Comparison of ENCODE assay signal across 14 cellular contexts in genomic region chr11:26621147-26621546, GRCh38. TPM values are rescaled to one million over a fixed set of nuclear protein-coding genes. Genes with fewer than 3 reads are reported as not detected.
DNase-seq lines count a peak whose midpoint lies in the region; ATAC-seq, FAIRE-seq and TF ChIP-seq lines count a peak whose summit lies in the region.
"Had no signal": no experiment of that assay in that cellular context is flagged by ENCODE, and none has a peak within 500 bp of the region (broad histone marks: within the 10 kb centered on the region; RNA-seq: fewer than 3 reads in every experiment).

No MANE protein-coding gene starts in this region.

- CTCF ChIA-PET in IMR-90 (lab: Yijun Ruan, JAX), result no interaction called here
- CTCF ChIA-PET in CD8-positive, alpha-beta memory T cell (lab: Charles Lee), result no interaction called here

- DNase-seq in AG10803 (ENCODE audit: low read depth), result peak; percentile 86
- DNase-seq in IMR-90, result peak; percentile 52
- peak; percentile 97 for DNase-seq in bronchial epithelial cell (ENCODE audit: low read depth)
- DNase-seq in lung (ENCODE audit: low spot score), result no peak
- DNase-seq in GM10266 (ENCODE audit: extremely low spot score), result no peak
- DNase-seq in activated naive CD8-positive, alpha-beta T cell treated with anti-CD3 and anti-CD28 coated beads for 36 hours, result no peak
- no peak for DNase-seq in CD8-positive, alpha-beta memory T cell
- DNase-seq: activated CD4-positive, alpha-beta T cell treated with anti-CD3 and anti-CD28 coated beads, Interleukin-2, amount 50 U/mL, for 1 hour; activated naive CD4-positive, alpha-beta T cell; Calu3; dorsolateral prefrontal cortex; SW 1271 had no signal

- H4K5ac ChIP-seq in IMR-90 (ENCODE audit: low read depth, low read length), result no peak overlapping the region

- no peak overlapping the region for H3K14ac ChIP-seq in IMR-90 (replicated peaks; ENCODE audit: low read depth, low read length)

- H3K56ac ChIP-seq in IMR-90 (ENCODE audit: extremely low read depth, insufficient read depth, low read length), result no peak overlapping the region

- H2AFZ ChIP-seq in IMR-90 (replicated peaks; ENCODE audit: low read length, poor library complexity), result no peak overlapping the region

- H2AK5ac ChIP-seq in IMR-90 (ENCODE audit: low read depth, low read length), result no peak overlapping the region

- H3K4me1 ChIP-seq in IMR-90 (ENCODE audit: control insufficient read depth, insufficient read depth, low read length) (no peaks in the 10 kb centered on the region), lung (ENCODE audit: control insufficient read depth in 2 of 2, insufficient read depth in 2 of 2, low read length in 2 of 2) (no peaks in the 10 kb centered on the region)
- no peaks in the 10 kb centered on the region for H3K4me1 ChIP-seq in CD8-positive, alpha-beta memory T cell (ENCODE audit: insufficient read depth, low read length)

- dilution Hi-C loops in IMR-90 (cut with HindIII; ENCODE audit: low sequenced_read_pairs, unreplicated experiment), result no loop called here

- no peak overlapping the region for H3K4me2 ChIP-seq in IMR-90 (ENCODE audit: low read depth, low read length)

- H3K36me3 ChIP-seq in IMR-90 (ENCODE audit: control insufficient read depth, insufficient read depth, low read length), result no peaks in the 10 kb centered on the region
- H3K36me3 ChIP-seq in bronchial epithelial cell (ENCODE audit: control insufficient read depth, insufficient read depth, low read length), result no peaks in the 10 kb centered on the region
- H3K36me3 ChIP-seq in lung (ENCODE audit: control insufficient read depth in 2 of 2, insufficient read depth in 2 of 2, low read length in 2 of 2), result no peaks in the 10 kb centered on the region
- no peaks in the 10 kb centered on the region for H3K36me3 ChIP-seq in CD8-positive, alpha-beta memory T cell (ENCODE audit: insufficient read depth, low read length)

- H3K27me3 Mint-ChIP-seq in activated naive CD8-positive, alpha-beta T cell treated with anti-CD3 and anti-CD28 coated beads for 36 hours, result no peaks in the 10 kb centered on the region
- no peaks in the 10 kb centered on the region for H3K27me3 Mint-ChIP-seq in CD8-positive, alpha-beta memory T cell

- no peaks in the 10 kb centered on the region for H3K79me1 ChIP-seq in IMR-90 (ENCODE audit: low read depth in 1 of 2, low read length in 2 of 2)

- H3K9me3 ChIP-seq in IMR-90 (ENCODE audit: control insufficient read depth, insufficient read depth, low read length), result no peaks in the 10 kb centered on the region
- no peaks in the 10 kb centered on the region for H3K9me3 ChIP-seq in lung (ENCODE audit: control insufficient read depth in 2 of 2, insufficient read depth in 1 of 2, low read length in 1 of 2)
- H3K9me3 ChIP-seq in CD8-positive, alpha-beta memory T cell (ENCODE audit: low read length), result no peaks in the 10 kb centered on the region

- no peak overlapping the region for H2BK120ac ChIP-seq in IMR-90 (ENCODE audit: low read depth, low read length)

- TF ChIP-seq CTCF in AG10803 (conservative IDR thresholded peaks at IDR 0.05; ENCODE audit: low read length) (no peak), IMR-90 (conservative IDR thresholded peaks at IDR 0.05; ENCODE audit: low read depth, low read length) (no peak), bronchial epithelial cell (IDR thresholded peaks at IDR 0.05; ENCODE audit: insufficient read depth, low read length, severe bottlenecking) (no peak), lung (IDR thresholded peaks at IDR 0.05; ENCODE audit: control extremely low read depth, extremely low read depth) (no peak), GM10266 (IDR thresholded peaks at IDR 0.05; ENCODE audit: control insufficient read depth, insufficient read depth, low read depth, missing control alignments) (no peak)

- no peak overlapping the region for H4K8ac ChIP-seq in IMR-90 (ENCODE audit: low read depth in 2 of 2, low read length in 2 of 2)

- POLR2A ChIA-PET in IMR-90 (lab: Charles Lee; ENCODE audit: unreplicated experiment), result no interaction called here
- POLR2A ChIA-PET in CD8-positive, alpha-beta memory T cell (lab: Charles Lee), result no interaction called here

- TF ChIP-seq RAD21 in IMR-90 (IDR thresholded peaks at IDR 0.05; ENCODE audit: low read length), result no peak

- H3K4me3 ChIP-seq in AG10803 (ENCODE audit: low read length) (no peak overlapping the region), IMR-90 (ENCODE audit: insufficient read depth, low read depth, low read length) (no peak overlapping the region), bronchial epithelial cell (ENCODE audit: low read depth, low read length) (no peak overlapping the region), lung (no peak overlapping the region)
- H3K4me3 ChIP-seq in CD8-positive, alpha-beta memory T cell (ENCODE audit: low read length), result no peak overlapping the region
- H3K4me3 ChIP-seq: dorsolateral prefrontal cortex had no signal

- peak; percentile 94 for FAIRE-seq in bronchial epithelial cell (lab: Jason Lieb, UNC)

- in situ Hi-C loops in IMR-90 (cut with MboI; ENCODE audit: low sequenced_read_pairs), result no loop called here

- no peak overlapping the region for H3K23ac ChIP-seq in IMR-90 (ENCODE audit: low read depth, low read length)

- no peak overlapping the region for H2BK5ac ChIP-seq in IMR-90 (ENCODE audit: low read depth, low read length, poor library complexity, severe bottlenecking)

- no peak overlapping the region for H2BK15ac ChIP-seq in IMR-90 (ENCODE audit: low read depth, low read length)

- H2BK20ac ChIP-seq in IMR-90 (ENCODE audit: low read depth, low read length), result no peak overlapping the region

- H3K36me3 Mint-ChIP-seq in activated naive CD8-positive, alpha-beta T cell treated with anti-CD3 and anti-CD28 coated beads for 36 hours, result no peaks in the 10 kb centered on the region
- H3K36me3 Mint-ChIP-seq in CD8-positive, alpha-beta memory T cell, result no peaks in the 10 kb centered on the region

- H4K91ac ChIP-seq in IMR-90 (ENCODE audit: insufficient read depth, low read depth, low read length), result no peak overlapping the region

- H3K27ac ChIP-seq in IMR-90 (ENCODE audit: insufficient read depth, low read length), result no peak overlapping the region
- no peak overlapping the region for H3K27ac ChIP-seq in lung (ENCODE audit: low read depth in 1 of 2, low read length in 1 of 2)
- no peak overlapping the region for H3K27ac ChIP-seq in CD8-positive, alpha-beta memory T cell (ENCODE audit: low read depth, low read length)
- H3K27ac ChIP-seq: dorsolateral prefrontal cortex had no signal

- BruUV-seq in IMR-90 (replicated peaks; lab: Mats Ljungman, UMichigan), result no TSS peak

- H3K27me3 ChIP-seq in IMR-90 (ENCODE audit: control insufficient read depth, insufficient read depth, low read length), result no peaks in the 10 kb centered on the region
- H3K27me3 ChIP-seq in bronchial epithelial cell (ENCODE audit: control insufficient read depth, insufficient read depth, low read length), result no peaks in the 10 kb centered on the region
- no peaks in the 10 kb centered on the region for H3K27me3 ChIP-seq in lung (ENCODE audit: control insufficient read depth, insufficient read depth)
- H3K27me3 ChIP-seq in CD8-positive, alpha-beta memory T cell (ENCODE audit: insufficient read depth, low read length, poor library complexity, severe bottlenecking), result no peaks in the 10 kb centered on the region
- H3K27me3 ChIP-seq: dorsolateral prefrontal cortex had no signal

- no peaks in the 10 kb centered on the region for H3K9me3 Mint-ChIP-seq in activated naive CD8-positive, alpha-beta T cell treated with anti-CD3 and anti-CD28 coated beads for 36 hours
- peaks cover 0 to 19% (median 12%) of the 10 kb centered on the region in 5 donors for H3K9me3 Mint-ChIP-seq in CD8-positive, alpha-beta memory T cell

- H3K4ac ChIP-seq in IMR-90 (ENCODE audit: low read depth, low read length), result no peak overlapping the region

- H3K27ac Mint-ChIP-seq in activated naive CD8-positive, alpha-beta T cell treated with anti-CD3 and anti-CD28 coated beads for 36 hours, result no peak overlapping the region
- peak overlapping the region in 1 of 8 donors; percentile 1 for H3K27ac Mint-ChIP-seq in CD8-positive, alpha-beta memory T cell

- no peak overlapping the region for H2AK9ac ChIP-seq in IMR-90 (replicated peaks; ENCODE audit: low read depth, low read length, poor library complexity)

- H3K4me3 Mint-ChIP-seq in activated naive CD8-positive, alpha-beta T cell treated with anti-CD3 and anti-CD28 coated beads for 36 hours, result no peak overlapping the region
- no peak overlapping the region for H3K4me3 Mint-ChIP-seq in CD8-positive, alpha-beta memory T cell

- H3K18ac ChIP-seq in IMR-90 (ENCODE audit: low read depth, low read length), result no peak overlapping the region

- TF ChIP-seq POLR2A in IMR-90 (IDR thresholded peaks at IDR 0.05; ENCODE audit: low read depth, low read length), result no peak

- H3K9me1 ChIP-seq in IMR-90 (ENCODE audit: insufficient read depth, low read length), result no peaks in the 10 kb centered on the region

- intact Hi-C loops in IMR-90 (cut with micrococcal nuclease), result no loop called here

- ATAC-seq in IMR-90 (ENCODE audit: low read depth), result peak; percentile 96
- peak; percentile 71 for ATAC-seq in lung (ENCODE audit: insufficient read depth, low FRiP score)
- ATAC-seq in HG03108 (IDR thresholded peaks at IDR 0.05; ENCODE audit: unreplicated experiment), result no peak

- H4K20me1 ChIP-seq in IMR-90 (ENCODE audit: insufficient read depth, low read length), result no peaks in the 10 kb centered on the region

- no peak overlapping the region for H3K9ac ChIP-seq in IMR-90 (ENCODE audit: low read depth, low read length)

- H3K4me1 Mint-ChIP-seq in activated naive CD8-positive, alpha-beta T cell treated with anti-CD3 and anti-CD28 coated beads for 36 hours, result no peaks in the 10 kb centered on the region
- no peaks in the 10 kb centered on the region for H3K4me1 Mint-ChIP-seq in CD8-positive, alpha-beta memory T cell

TF ChIP-seq in IMR-90, 13 proteins besides CTCF, POLR2A, EP300 and RAD21 (continues in another document):
- TF ChIP-seq MAFK (IDR thresholded peaks at IDR 0.05; ENCODE audit: low read depth, low read length), result no peak
- TF ChIP-seq, protein P1, sequence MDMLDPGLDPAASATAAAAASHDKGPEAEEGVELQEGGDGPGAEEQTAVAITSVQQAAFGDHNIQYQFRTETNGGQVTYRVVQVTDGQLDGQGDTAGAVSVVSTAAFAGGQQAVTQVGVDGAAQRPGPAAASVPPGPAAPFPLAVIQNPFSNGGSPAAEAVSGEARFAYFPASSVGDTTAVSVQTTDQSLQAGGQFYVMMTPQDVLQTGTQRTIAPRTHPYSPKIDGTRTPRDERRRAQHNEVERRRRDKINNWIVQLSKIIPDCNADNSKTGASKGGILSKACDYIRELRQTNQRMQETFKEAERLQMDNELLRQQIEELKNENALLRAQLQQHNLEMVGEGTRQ (IDR thresholded peaks at IDR 0.05; ENCODE audit: low read depth, low read length), result no peak
- no peak for TF ChIP-seq MAZ (IDR thresholded peaks at IDR 0.05; ENCODE audit: borderline replicate concordance, low read depth, low read length)

RNA-seq across cellular contexts. Expression of gene MUC15, which starts 49.1 kb away (rescaled TPM):
- total RNA-seq in IMR-90 (2012; rRNA removed) (not detected in 2 replicates), bronchial epithelial cell (0.53 and 7.3 TPM in 2 replicates), lung (10 to 100 TPM; 10.5 to 12.1 TPM)
- polyA plus RNA-seq in IMR-90 (2012; rRNA removed) (not detected in 2 replicates), lung (1 to 10 TPM; 4.6 to 6.4 TPM)
- polyA plus RNA-seq in IMR-90 (2012; cell fraction: cytosol; rRNA removed), result not detected in 2 replicates
- not detected in 2 replicates for polyA plus RNA-seq in IMR-90 (2012; cell fraction: nucleus; rRNA removed; ENCODE audit: low replicate concordance)
- total RNA-seq in activated naive CD8-positive, alpha-beta T cell treated with anti-CD3 and anti-CD28 coated beads for 36 hours, result not detected
- total RNA-seq in CD8-positive, alpha-beta memory T cell, result not detected
- not detected for polyA plus RNA-seq in CD8-positive, alpha-beta memory T cell
- total RNA-seq: Calu3, myocyte had no signal

Comparison
In these comparisons a context has a peak if more than half of its experiments do, and no peak if none do; other contexts are left out.
1. DNase-seq: peak in AG10803 (single experiment), IMR-90 (single experiment) and bronchial epithelial cell (single experiment); none in lung (single experiment), GM10266 (single experiment), activated naive CD8-positive, alpha-beta T cell treated with anti-CD3 and anti-CD28 coated beads for 36 hours (single experiment) and CD8-positive, alpha-beta memory T cell (0 of 5).